18 cellular contexts compared by ENCODE assay signal in genomic region chr15:66647358-66647757, GRCh38. TPM values are rescaled to one million over a fixed set of nuclear protein-coding genes. Genes with fewer than 3 reads are reported as not detected.
DNase-seq lines count a peak whose midpoint lies in the region; ATAC-seq, FAIRE-seq and TF ChIP-seq lines count a peak whose summit lies in the region.
"Had no signal": no experiment of that assay in that cellular context is flagged by ENCODE, and none has a peak within 500 bp of the region (broad histone marks: within the 10 kb centered on the region; RNA-seq: fewer than 3 reads in every experiment).

No MANE protein-coding gene starts in this region.

- H3K36me3 ChIP-seq in HEK293 (ENCODE audit: control insufficient read depth in 2 of 2, insufficient read depth in 1 of 2, low read length in 2 of 2), result no peaks in the 10 kb centered on the region
- H3K36me3 ChIP-seq in keratinocyte (ENCODE audit: control insufficient read depth in 2 of 2, extremely low read depth in 1 of 2, insufficient read depth in 2 of 2, low read length in 2 of 2), result no peaks in the 10 kb centered on the region
- no peaks in the 10 kb centered on the region for H3K36me3 ChIP-seq in skeletal muscle satellite cell (ENCODE audit: insufficient read depth, low read length)
- H3K36me3 ChIP-seq: Peyer's patch had no signal

- H3K9me3 ChIP-seq in HEK293 (ENCODE audit: control insufficient read depth, insufficient read depth, low read depth, low read length) (no peaks in the 10 kb centered on the region), keratinocyte (ENCODE audit: control insufficient read depth, low read depth, low read length) (no peaks in the 10 kb centered on the region), skeletal muscle satellite cell (replicated peaks; ENCODE audit: low read length) (no peaks in the 10 kb centered on the region)
- H3K9me3 ChIP-seq: Peyer's patch had no signal

- dilution Hi-C loops in keratinocyte (cut with MboI; ENCODE audit: extremely low pct_ligation_motif_present, low sequenced_read_pairs), result no loop called here

- no peak overlapping the region for H3K27ac ChIP-seq in HEK293 (ENCODE audit: extremely low read depth, low read depth, low read length)
- no peak overlapping the region for H3K27ac ChIP-seq in keratinocyte (ENCODE audit: control insufficient read depth, insufficient read depth, low read length)
- H3K27ac ChIP-seq: Peyer's patch had no signal

- H3K27me3 ChIP-seq in keratinocyte (ENCODE audit: control insufficient read depth, extremely low read depth, insufficient read depth, low read length) (no peaks in the 10 kb centered on the region), skeletal muscle satellite cell (ENCODE audit: control insufficient read depth, insufficient read depth, low read length) (no peaks in the 10 kb centered on the region)
- H3K27me3 ChIP-seq: Peyer's patch had no signal

- H3K4me1 ChIP-seq in HEK293 (ENCODE audit: control insufficient read depth, insufficient read depth, low read length), result no peaks in the 10 kb centered on the region; the same call in 1 of the 2 replicates
- H3K4me1 ChIP-seq in keratinocyte (ENCODE audit: control insufficient read depth, extremely low read depth, insufficient read depth, low read length), result peaks cover 9% of the 10 kb centered on the region
- peaks cover 38% of the 10 kb centered on the region for H3K4me1 ChIP-seq in skeletal muscle satellite cell (ENCODE audit: control insufficient read depth, insufficient read depth, low read length)

- POLR2A ChIA-PET in HEK293 (lab: Yijun Ruan, JAX), result no interaction called here

- H4K20me1 ChIP-seq in keratinocyte (ENCODE audit: control insufficient read depth, extremely low read depth, insufficient read depth, low read length), result no peaks in the 10 kb centered on the region

- H3K9me1 ChIP-seq in keratinocyte (ENCODE audit: control insufficient read depth, extremely low read depth, insufficient read depth, low read length), result no peaks in the 10 kb centered on the region

- ATAC-seq in HG02970 (IDR thresholded peaks at IDR 0.05; ENCODE audit: low FRiP score, unreplicated experiment) (no peak), GM18517 (IDR thresholded peaks at IDR 0.05; ENCODE audit: unreplicated experiment) (no peak)

- H3K9ac ChIP-seq in keratinocyte (ENCODE audit: control insufficient read depth, extremely low read depth, insufficient read depth, low read length), result no peak overlapping the region
- no peak overlapping the region for H3K9ac ChIP-seq in skeletal muscle satellite cell (ENCODE audit: low read depth, low read length)

- no peak overlapping the region for H3K4me3 ChIP-seq in HEK293 (ENCODE audit: low read depth, low read length)
- no peak overlapping the region for H3K4me3 ChIP-seq in choroid plexus epithelial cell (ENCODE audit: low read depth, low read length)
- H3K4me3 ChIP-seq in keratinocyte (ENCODE audit: control insufficient read depth in 2 of 3, extremely low read depth in 1 of 3, insufficient read depth in 2 of 3, low read depth in 1 of 3, low read length in 3 of 3), result peak overlapping the region in 1 of 3 experiments; percentile 22
- no peak overlapping the region for H3K4me3 ChIP-seq in skeletal muscle satellite cell (ENCODE audit: low read length)
- H3K4me3 ChIP-seq: Peyer's patch had no signal

- TF ChIP-seq CTCF in HEK293 (tag by site-specific recombination; IDR thresholded peaks at IDR 0.05), result no peak
- no peak for TF ChIP-seq CTCF in choroid plexus epithelial cell (conservative IDR thresholded peaks at IDR 0.05; ENCODE audit: low read depth, low read length)
- no peak for TF ChIP-seq CTCF in keratinocyte (optimal IDR thresholded peaks at IDR 0.05 in 1 of 3, IDR thresholded peaks at IDR 0.05 in 1 of 3, conservative IDR thresholded peaks at IDR 0.05 in 1 of 3; ENCODE audit: extremely low read depth in 1 of 3, insufficient read depth in 2 of 3, low read length in 3 of 3)

- CTCF ChIA-PET in HEK293 (lab: Yijun Ruan, JAX), result interaction anchor here (0.7 to 1.8 kb wide), 2 partner anchors 29 to 829 kb away, joined by 3 to 7 read pairs; no protein-coding TSS in a partner anchor

- H2AFZ ChIP-seq in keratinocyte (ENCODE audit: control insufficient read depth, low read length), result peak overlapping the region; percentile 75

- H3K4me2 ChIP-seq in keratinocyte (ENCODE audit: control insufficient read depth, extremely low read depth, insufficient read depth, low read depth, low read length), result peak overlapping the region; percentile 29
- H3K4me2 ChIP-seq in skeletal muscle satellite cell (ENCODE audit: low read length), result peak overlapping the region; percentile 33

- H3K79me2 ChIP-seq in keratinocyte (ENCODE audit: control insufficient read depth, insufficient read depth, low read length), result no peaks in the 10 kb centered on the region

- DNase-seq in choroid plexus epithelial cell (ENCODE audit: low read depth), result peak; percentile 38
- no peak for DNase-seq in keratinocyte (ENCODE audit: low read depth, low spot score)
- DNase-seq in NCI-H1092 treated with DMSO at 0.1 percent for 48 hours (lab: John Stamatoyannopoulos, UW), result no peak
- no peak for DNase-seq in NK-92 (lab: John Stamatoyannopoulos, UW; ENCODE audit: unreplicated experiment)
- DNase-seq: activated naive CD4-positive, alpha-beta T cell treated with anti-CD3 and anti-CD28 coated beads, Interleukin-2, amount 10 ng/mL, durations not matched to agents 7 days and 5 days; AML-193; NCI-H1105; NCI-H524; occipital lobe; Peyer's patch; T-helper 9 cell had no signal

- no peak for FAIRE-seq in keratinocyte (lab: Jason Lieb, UNC)
- FAIRE-seq: colon, GM12892, H54 had no signal

TF ChIP-seq in HEK293, 187 proteins besides CTCF, POLR2A, EP300 and RAD21:
- no peak for TF ChIP-seq ZNF37A (tag by site-specific recombination; IDR thresholded peaks at IDR 0.05)
- TF ChIP-seq ZIC2 (tag by site-specific recombination; IDR thresholded peaks at IDR 0.05), result peak; percentile 80

RNA-seq across cellular contexts. Expression of gene SMAD6, which starts 54.7 kb away (rescaled TPM):
- polyA plus RNA-seq in keratinocyte, result 0.01 to 0.04 TPM (median 0.03 TPM) in 3 replicates
- polyA plus RNA-seq in keratinocyte (2011; ENCODE audit: low read depth), result not detected
- not detected in 2 replicates for polyA plus RNA-seq in keratinocyte (2011; cell fraction: cytosol; rRNA removed)
- polyA plus RNA-seq in keratinocyte (2011; cell fraction: nucleus; rRNA removed), result 0.06 and 0.07 TPM in 2 replicates
- polyA plus RNA-seq in keratinocyte (2012; ENCODE audit: low replicate concordance), result 0.02 and 0.04 TPM in 2 replicates
- 0.03 TPM in 1 of 3 replicates, not detected in the others for polyA minus RNA-seq in keratinocyte
- 3.8 TPM for polyA minus RNA-seq in keratinocyte (2011; cell fraction: cytosol; rRNA and poly(A)+ RNA removed)
- polyA minus RNA-seq in keratinocyte (2011; cell fraction: nucleus; rRNA and poly(A)+ RNA removed), result 0.32 and 0.54 TPM in 2 replicates
- 9.6 and 15.9 TPM in 2 replicates for total RNA-seq in skeletal muscle satellite cell (2012; rRNA removed)
